ENCODE assay signal across 9 cellular contexts in the genomic region with DNA sequence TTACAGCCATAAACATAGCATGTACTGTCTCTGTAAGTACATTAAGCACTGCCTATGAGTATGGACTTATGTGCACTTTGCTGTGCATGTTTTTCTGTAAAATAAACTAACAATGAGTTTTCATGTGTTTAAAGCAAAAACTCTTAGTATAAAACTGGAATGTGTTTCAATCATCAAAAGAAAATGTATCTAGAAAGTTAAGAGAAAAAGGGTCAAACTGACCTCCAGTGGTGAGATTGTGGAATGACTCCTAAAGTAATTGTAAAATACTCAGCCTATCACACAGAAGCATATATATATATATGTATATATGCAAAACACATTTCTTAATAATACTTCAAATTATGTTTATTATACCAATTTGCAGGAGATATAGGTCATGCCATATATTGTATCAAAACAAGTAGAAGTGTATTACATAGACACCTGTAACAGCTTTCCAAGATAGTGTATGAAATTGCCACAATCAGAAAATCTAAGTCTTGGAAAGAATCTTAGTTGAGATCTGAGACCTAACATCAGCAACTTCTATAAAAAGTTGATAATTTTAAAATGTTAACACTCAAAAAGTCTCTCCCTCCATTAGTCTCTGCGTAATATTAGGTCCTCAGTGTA.
DNase-seq lines count a peak whose midpoint lies in the region; ATAC-seq and TF ChIP-seq lines count a peak whose summit lies in the region.
"Had no signal": no experiment of that assay in that cellular context is flagged by ENCODE, and none has a peak within 500 bp of the region (broad histone marks: within the 10 kb centered on the region; RNA-seq: fewer than 3 reads in every experiment).

No MANE protein-coding gene starts in this region.

- no peak overlapping the region for H3K27ac Mint-ChIP-seq in chondrocyte (ENCODE audit: unreplicated experiment)
- H3K27ac Mint-ChIP-seq in neural progenitor cell = no peak overlapping the region
- H3K27ac Mint-ChIP-seq: CD4-positive, CD25-positive, alpha-beta regulatory T cell had no signal

- no peak overlapping the region for H3K27ac ChIP-seq in neural progenitor cell

- peaks cover 5% of the 10 kb centered on the region for H3K9me3 ChIP-seq in neural progenitor cell (ENCODE audit: low read depth)

- TF ChIP-seq CTCF in chondrocyte (IDR thresholded peaks at IDR 0.05) (peak; percentile 93), neural progenitor cell (IDR thresholded peaks at IDR 0.05) (peak; percentile 72)

- no peaks in the 10 kb centered on the region for H3K27me3 Mint-ChIP-seq in chondrocyte (ENCODE audit: low read depth)
- no peaks in the 10 kb centered on the region for H3K27me3 Mint-ChIP-seq in neural progenitor cell (ENCODE audit: insufficient read depth, low read depth)
- H3K27me3 Mint-ChIP-seq: CD4-positive, CD25-positive, alpha-beta regulatory T cell had no signal

- H3K4me3 ChIP-seq in neural progenitor cell = no peak overlapping the region

- H3K36me3 Mint-ChIP-seq in chondrocyte (ENCODE audit: low read depth) (no peaks in the 10 kb centered on the region), neural progenitor cell (no peaks in the 10 kb centered on the region)
- H3K36me3 Mint-ChIP-seq: CD4-positive, CD25-positive, alpha-beta regulatory T cell had no signal

- DNase-seq in NCI-H1092 treated with DMSO at 0.1 percent for 48 hours (lab: John Stamatoyannopoulos, UW) = peak; percentile 9
- no peak for DNase-seq in NCI-H1092 (lab: John Stamatoyannopoulos, UW)
- DNase-seq in NCI-H345 (lab: John Stamatoyannopoulos, UW) = peak; percentile 17
- DNase-seq in chondrocyte (ENCODE audit: low spot score) = no peak
- peak; percentile 27 for DNase-seq in neural progenitor cell (ENCODE audit: low spot score)
- no peak for DNase-seq in activated naive CD4-positive, alpha-beta T cell (lab: John Stamatoyannopoulos, UW)
- no peak for DNase-seq in NK-92 (lab: John Stamatoyannopoulos, UW; ENCODE audit: unreplicated experiment)

- H4K20me1 ChIP-seq in neural progenitor cell (ENCODE audit: low read depth) = no peaks in the 10 kb centered on the region

- no peak overlapping the region for H3K9ac ChIP-seq in neural progenitor cell

- H3K79me2 ChIP-seq in neural progenitor cell (ENCODE audit: low read depth) = no peaks in the 10 kb centered on the region

- no peak overlapping the region for H2AFZ ChIP-seq in neural progenitor cell (replicated peaks)

- H3K4me1 Mint-ChIP-seq in chondrocyte (ENCODE audit: low read depth) (peaks cover 19% of the 10 kb centered on the region), neural progenitor cell (peaks cover 21% of the 10 kb centered on the region)
- H3K4me1 Mint-ChIP-seq: CD4-positive, CD25-positive, alpha-beta regulatory T cell had no signal

- H3K9me3 Mint-ChIP-seq in chondrocyte (ENCODE audit: low read depth) = peaks cover 2% of the 10 kb centered on the region
- no peaks in the 10 kb centered on the region for H3K9me3 Mint-ChIP-seq in neural progenitor cell

- H3K4me2 ChIP-seq in neural progenitor cell = no peak overlapping the region

- no peaks in the 10 kb centered on the region for H3F3A ChIP-seq in neural progenitor cell (ENCODE audit: low read depth)

- H3K27me3 ChIP-seq in neural progenitor cell = no peaks in the 10 kb centered on the region

- peaks cover 17% of the 10 kb centered on the region for H3K4me1 ChIP-seq in neural progenitor cell

- H3K4me3 Mint-ChIP-seq in chondrocyte (ENCODE audit: unreplicated experiment) (no peak overlapping the region), neural progenitor cell (no peak overlapping the region)
- H3K4me3 Mint-ChIP-seq: CD4-positive, CD25-positive, alpha-beta regulatory T cell had no signal

- no peak for ATAC-seq in HG02884 (IDR thresholded peaks at IDR 0.05; ENCODE audit: unreplicated experiment)

- no peaks in the 10 kb centered on the region for H3K36me3 ChIP-seq in neural progenitor cell

Comparison
In these comparisons a context has a peak if more than half of its experiments do, and no peak if none do; other contexts are left out.
1. DNase-seq: peak in NCI-H1092 treated with DMSO at 0.1 percent for 48 hours (single experiment), NCI-H345 (single experiment) and neural progenitor cell (single experiment); none in NCI-H1092 (single experiment), chondrocyte (single experiment), activated naive CD4-positive, alpha-beta T cell (0 of 4) and NK-92 (single experiment).